In the genomic region with DNA sequence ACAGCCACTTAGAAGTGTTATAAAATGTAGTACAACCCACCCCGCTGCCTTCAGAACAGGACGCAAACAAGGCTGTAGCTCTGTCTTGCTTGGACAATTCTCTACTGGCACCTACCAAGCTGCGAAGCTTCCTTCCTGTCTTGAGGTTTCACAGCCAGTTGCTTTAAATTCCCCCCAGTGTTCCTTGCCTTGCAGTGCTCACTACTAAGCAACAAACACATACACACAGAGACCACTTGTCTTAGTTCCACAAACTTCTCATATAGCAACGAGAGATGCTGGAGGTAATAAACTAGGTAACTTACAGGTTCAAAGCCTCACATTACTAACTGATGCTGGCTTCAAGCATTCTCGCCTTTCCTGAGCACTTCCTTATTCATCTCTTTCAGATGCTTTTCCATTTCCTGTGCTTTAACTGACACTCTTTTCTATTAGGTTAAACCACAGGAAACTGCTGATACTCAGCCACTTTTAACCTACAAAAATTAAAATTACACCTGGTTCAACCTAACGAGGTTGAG, we compare ENCODE assay signal across 11 cellular contexts.
DNase-seq lines count a peak whose midpoint lies in the region; ATAC-seq and TF ChIP-seq lines count a peak whose summit lies in the region.
"Had no signal": no experiment of that assay in that cellular context is flagged by ENCODE, and none has a peak within 500 bp of the region (broad histone marks: within the 10 kb centered on the region; RNA-seq: fewer than 3 reads in every experiment).

No MANE protein-coding gene starts in this region.

- TF ChIP-seq CTCF in GM12864 (IDR thresholded peaks at IDR 0.05; ENCODE audit: low read depth, low read length, missing control alignments) (no peak), Loucy (conservative IDR thresholded peaks at IDR 0.05; ENCODE audit: low read length) (no peak), foreskin keratinocyte (conservative IDR thresholded peaks at IDR 0.05) (no peak), esophagus squamous epithelium (IDR thresholded peaks at IDR 0.05) (no peak)

- intact Hi-C loops in esophagus squamous epithelium (cut with DNase I): no loop called here

- H4K20me1 ChIP-seq in Loucy (ENCODE audit: insufficient read depth, low read length, poor library complexity, severe bottlenecking): no peaks in the 10 kb centered on the region

- ATAC-seq in GM21447 (IDR thresholded peaks at IDR 0.05; ENCODE audit: unreplicated experiment): peak; percentile 75
- peak; percentile 95 for ATAC-seq in memory B cell (ENCODE audit: low read depth)
- ATAC-seq in foreskin keratinocyte: no peak
- no peak for ATAC-seq in left lobe of liver
- ATAC-seq: left ventricle myocardium superior had no signal

- H3F3A ChIP-seq in Loucy (ENCODE audit: low read depth): peaks cover 23% of the 10 kb centered on the region

- no peaks in the 10 kb centered on the region for H3K27me3 ChIP-seq in Loucy (ENCODE audit: insufficient read depth, low read length, poor library complexity, severe bottlenecking)
- no peaks in the 10 kb centered on the region for H3K27me3 ChIP-seq in foreskin keratinocyte
- no peaks in the 10 kb centered on the region for H3K27me3 ChIP-seq in esophagus squamous epithelium

- peaks cover 19% of the 10 kb centered on the region for H3K4me1 Mint-ChIP-seq in memory B cell

- 0 out of 2 replicates have a peak overlapping the region, but pooled peaks have one; percentile 28 for H2AFZ ChIP-seq in Loucy (ENCODE audit: low read length)

- H3K9me3 ChIP-seq in Loucy (ENCODE audit: insufficient read depth, low read depth, low read length) (peaks cover 63% of the 10 kb centered on the region), esophagus squamous epithelium (peaks cover 0 to 21% (median 2%) of the 10 kb centered on the region in 3 donors)

- H3K4me2 ChIP-seq in Loucy (ENCODE audit: low read depth, low read length, poor library complexity, severe bottlenecking): peak overlapping the region; percentile 77

- H3K4me3 ChIP-seq in GM12864 (ENCODE audit: low read depth, low read length) (no peak overlapping the region), Loucy (ENCODE audit: low read length, poor library complexity, severe bottlenecking) (peak overlapping the region; percentile 62), esophagus squamous epithelium (no peak overlapping the region)

- peak overlapping the region; percentile 69 for H3K9ac ChIP-seq in Loucy (ENCODE audit: low read depth, low read length, poor library complexity, severe bottlenecking)

- WGBS in esophagus squamous epithelium, 2 donors: 35 to 55% methylated on average over 6 of the region's 6 CpGs

- no peaks in the 10 kb centered on the region for H3K27me3 Mint-ChIP-seq in memory B cell

- H3K36me3 Mint-ChIP-seq in memory B cell: peaks cover 5% of the 10 kb centered on the region

- no peaks in the 10 kb centered on the region for H3K79me2 ChIP-seq in Loucy (ENCODE audit: insufficient read depth, low read length)

- H3K4me1 ChIP-seq in Loucy (ENCODE audit: insufficient read depth, low read length, poor library complexity, severe bottlenecking) (peaks cover 39% of the 10 kb centered on the region), foreskin keratinocyte (no peaks in the 10 kb centered on the region), esophagus squamous epithelium (no peaks in the 10 kb centered on the region)

- H3K36me3 ChIP-seq in Loucy (ENCODE audit: insufficient read depth, low read length) (peaks cover 26% of the 10 kb centered on the region), esophagus squamous epithelium (no peaks in the 10 kb centered on the region)

- peaks cover 6% of the 10 kb centered on the region for H3K9me3 Mint-ChIP-seq in memory B cell

- H3K27ac ChIP-seq in foreskin keratinocyte (no peak overlapping the region), esophagus squamous epithelium (no peak overlapping the region)

- peak overlapping the region; percentile 38 for H3K4me3 Mint-ChIP-seq in memory B cell

- no peak for TF ChIP-seq POLR2A in esophagus squamous epithelium (IDR thresholded peaks at IDR 0.05)

- H3K9me2 ChIP-seq in Loucy (replicated peaks; ENCODE audit: low read depth, low read length): no peaks in the 10 kb centered on the region

- peak; percentile 12 for DNase-seq in GM12864 (ENCODE audit: low read depth)
- peak; percentile 25 to 42 for DNase-seq in memory B cell (ENCODE audit: low spot score in 2 of 2)
- DNase-seq in foreskin keratinocyte: no peak
- DNase-seq in left lobe of liver (ENCODE audit: low spot score): no peak
- no peak for DNase-seq in ecto neural progenitor cell (ENCODE audit: low spot score)
- no peak for DNase-seq in esophagus squamous epithelium (lab: John Stamatoyannopoulos, UW)
- DNase-seq: activated CD4-positive, CD25-positive, alpha-beta regulatory T cell; left ventricle myocardium superior; stimulated activated CD4-positive, alpha-beta T cell treated with anti-CD3 and anti-CD28 coated beads, Interleukin-15, amount 100 ng/mL, for 24 hours had no signal

- H3K27ac Mint-ChIP-seq in memory B cell: peak overlapping the region; percentile 88

Comparison
In these comparisons a context has a peak if more than half of its experiments do, and no peak if none do; other contexts are left out.
1. DNase-seq: peak in GM12864 (single experiment) and memory B cell (2 of 2); none in foreskin keratinocyte (0 of 2), left lobe of liver (single experiment), ecto neural progenitor cell (single experiment) and esophagus squamous epithelium (single experiment).
2. ATAC-seq: peak in GM21447 (single experiment) and memory B cell (single experiment); none in foreskin keratinocyte (single experiment) and left lobe of liver (single experiment).